In the genomic region with DNA sequence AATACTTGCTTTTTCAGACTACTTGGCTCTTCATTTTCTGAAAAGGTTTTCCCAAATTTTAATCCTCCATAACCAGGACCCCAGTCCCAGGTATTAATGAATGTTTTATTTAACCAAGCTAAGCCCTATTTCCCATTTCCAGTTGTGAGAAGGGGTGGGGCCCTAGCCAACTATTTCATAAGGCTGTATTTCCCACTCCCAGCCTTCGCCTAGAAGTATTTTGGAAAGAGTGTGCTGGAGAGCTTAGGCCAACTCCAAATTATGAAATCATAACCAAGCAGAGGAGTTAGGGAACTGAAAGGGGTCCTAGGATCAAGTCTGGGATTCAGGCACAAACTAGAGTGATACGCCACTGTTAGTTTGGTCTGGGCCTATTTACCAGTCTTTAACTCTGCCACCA, we compare ENCODE assay signal across 24 cellular contexts.
"Had no signal": no experiment of that assay in that cellular context is flagged by ENCODE, and none has a peak within 500 bp of the region (broad histone marks: within the 10 kb centered on the region; RNA-seq: fewer than 3 reads in every experiment).

No MANE protein-coding gene starts in this region.

- H3K36me3 ChIP-seq: breast epithelium, WERI-Rb-1 had no signal

- H3K4me1 ChIP-seq: breast epithelium had no signal

- H3K27me3 Mint-ChIP-seq: activated CD4-positive, alpha-beta memory T cell treated with anti-CD3 and anti-CD28 coated beads, Interleukin-2, amount 10 ng/mL, durations not matched to agents 7 days and 5 days; activated CD4-positive, alpha-beta T cell treated with anti-CD3 and anti-CD28 coated beads for 36 hours; activated naive CD8-positive, alpha-beta T cell; activated T-helper 17 cell treated with anti-CD3 and anti-CD28 coated beads, Interleukin-2, amount 50 U/mL, for 72 hours had no signal

- H3K27ac ChIP-seq: breast epithelium, SK-N-MC, WERI-Rb-1 had no signal

- DNase-seq: activated CD4-positive, alpha-beta memory T cell treated with anti-CD3 and anti-CD28 coated beads, Interleukin-2, amount 10 ng/mL, durations not matched to agents 7 days and 5 days; activated CD4-positive, alpha-beta T cell treated with anti-CD3 and anti-CD28 coated beads for 36 hours; activated CD4-positive, alpha-beta T cell treated with anti-CD3 and anti-CD28 coated beads, Interleukin-2, amount 50 U/mL, for 1 hour; activated gamma-delta T cell; activated naive CD4-positive, alpha-beta T cell treated with anti-CD3 and anti-CD28 coated beads for 36 hours; activated T-cell treated with anti-CD3 and anti-CD28 coated beads for 4 hours; activated T-cell treated with anti-CD3 and anti-CD28 coated beads, Interleukin-2, amount 50 U/mL, for 48 hours; Kasumi-1; NCI-H1105 treated with DMSO at 0.1 percent for 48 hours; NCI-H1436 treated with DMSO at 0.1 percent for 48 hours; NCI-H187 treated with DMSO at 0.1 percent for 48 hours; NCI-H2081 treated with DMSO at 0.1 percent for 48 hours; NCI-H446; NCI-H524; PC-3; T-cell; T-helper 2 cell; T1000; WERI-Rb-1 had no signal

- H3K36me3 Mint-ChIP-seq: activated naive CD8-positive, alpha-beta T cell; T-cell had no signal

- H3K4me1 Mint-ChIP-seq: activated CD4-positive, alpha-beta memory T cell treated with anti-CD3 and anti-CD28 coated beads, Interleukin-2, amount 10 ng/mL, durations not matched to agents 7 days and 5 days; activated CD4-positive, alpha-beta T cell treated with anti-CD3 and anti-CD28 coated beads for 36 hours; activated T-helper 17 cell treated with anti-CD3 and anti-CD28 coated beads, Interleukin-2, amount 50 U/mL, for 72 hours; T-cell had no signal

- H3K9me3 Mint-ChIP-seq: activated CD4-positive, alpha-beta memory T cell treated with anti-CD3 and anti-CD28 coated beads, Interleukin-2, amount 10 ng/mL, durations not matched to agents 7 days and 5 days; activated naive CD4-positive, alpha-beta T cell treated with anti-CD3 and anti-CD28 coated beads for 36 hours; activated T-helper 17 cell treated with anti-CD3 and anti-CD28 coated beads, Interleukin-2, amount 50 U/mL, for 72 hours; T-cell had no signal

- ATAC-seq: activated CD4-positive, alpha-beta T cell treated with anti-CD3 and anti-CD28 coated beads for 36 hours; activated T-helper 17 cell treated with anti-CD3 and anti-CD28 coated beads, Interleukin-2, amount 50 U/mL, for 72 hours; K562; PC-3; T-cell had no signal

- H3K4me3 Mint-ChIP-seq: activated CD4-positive, alpha-beta memory T cell treated with anti-CD3 and anti-CD28 coated beads, Interleukin-2, amount 10 ng/mL, durations not matched to agents 7 days and 5 days; activated CD4-positive, alpha-beta T cell treated with anti-CD3 and anti-CD28 coated beads for 36 hours; activated naive CD4-positive, alpha-beta T cell treated with anti-CD3 and anti-CD28 coated beads for 36 hours; activated naive CD8-positive, alpha-beta T cell; activated T-helper 17 cell treated with anti-CD3 and anti-CD28 coated beads, Interleukin-2, amount 50 U/mL, for 72 hours; T-cell had no signal

- H3K9me3 ChIP-seq: breast epithelium had no signal

- H3K27ac Mint-ChIP-seq: activated CD4-positive, alpha-beta memory T cell treated with anti-CD3 and anti-CD28 coated beads, Interleukin-2, amount 10 ng/mL, durations not matched to agents 7 days and 5 days; activated CD4-positive, alpha-beta T cell treated with anti-CD3 and anti-CD28 coated beads for 36 hours; activated naive CD4-positive, alpha-beta T cell treated with anti-CD3 and anti-CD28 coated beads for 36 hours; activated naive CD8-positive, alpha-beta T cell; activated T-helper 17 cell treated with anti-CD3 and anti-CD28 coated beads, Interleukin-2, amount 50 U/mL, for 72 hours; T-cell had no signal

- H3K4me3 ChIP-seq: breast epithelium, K562, SK-N-MC had no signal
